8 cellular contexts compared by ENCODE assay signal in genomic region chr13:74134777-74135305, GRCh38. TPM values are rescaled to one million over a fixed set of nuclear protein-coding genes. Genes with fewer than 3 reads are reported as not detected.
A peak's percentile ranks its signal among the peaks of the same experiment; 100 is the strongest.
DNase-seq lines count a peak whose midpoint lies in the region; ATAC-seq lines count a peak whose summit lies in the region.

No MANE protein-coding gene starts in this region.

- CTCF ChIA-PET in CD4-positive, alpha-beta memory T cell (lab: Charles Lee; ENCODE audit: partially characterized antibody): interaction anchor here (1.3 to 17.2 kb wide), 3 partner anchors 94 to 152 kb away, joined by 3 to 204 read pairs (median 3); no protein-coding TSS in a partner anchor

- POLR2A ChIA-PET in CD4-positive, alpha-beta memory T cell (lab: Charles Lee; ENCODE audit: partially characterized antibody): interaction anchor here (1.0 to 11.3 kb wide), 27 partner anchors 14 to 419 kb away, joined by 3 to 265 read pairs (median 8); no protein-coding TSS in a partner anchor

- H3K4me1 Mint-ChIP-seq in CD4-positive, alpha-beta memory T cell: peaks cover 13 to 38% (median 19%) of the 10 kb centered on the region in 4 donors

- peaks cover 30% of the 10 kb centered on the region for H3K4me1 ChIP-seq in CD4-positive, alpha-beta memory T cell (ENCODE audit: insufficient read depth, low read length)
- peaks cover 28% of the 10 kb centered on the region for H3K4me1 ChIP-seq in adipocyte (ENCODE audit: control insufficient read depth, insufficient read depth, low read length)

- intact Hi-C loops in CD4-positive, alpha-beta memory T cell (cut with micrococcal nuclease): loop anchor here (1.0 to 10.0 kb wide), 9 partner anchors 56 to 1410 kb away; partner anchors contain the start of genes BORA and MZT1

- no peaks in the 10 kb centered on the region for H3K27me3 ChIP-seq in CD4-positive, alpha-beta memory T cell (ENCODE audit: insufficient read depth, low read length)
- H3K27me3 ChIP-seq in adipocyte (replicated peaks; ENCODE audit: control insufficient read depth, insufficient read depth, low read length): no peaks in the 10 kb centered on the region

- H3K27me3 Mint-ChIP-seq in CD4-positive, alpha-beta memory T cell: peaks cover 1 to 3% of the 10 kb centered on the region in 2 donors

- H3K4me3 Mint-ChIP-seq in CD4-positive, alpha-beta memory T cell: peak overlapping the region; percentile 73 to 90 (median 80)

- H3K9ac ChIP-seq in SK-N-MC (ENCODE audit: insufficient read length): peak overlapping the region; percentile 78
- peak overlapping the region; percentile 85 for H3K9ac ChIP-seq in adipocyte (ENCODE audit: low read length)

- H3K9me3 Mint-ChIP-seq in CD4-positive, alpha-beta memory T cell: peaks cover 0 to 9% (median 0%) of the 10 kb centered on the region in 8 donors

- peaks cover 3 to 21% of the 10 kb centered on the region in 2 donors for H3K36me3 Mint-ChIP-seq in CD4-positive, alpha-beta memory T cell

- DNase-seq in CD4-positive, alpha-beta memory T cell: peak; percentile 72 to 82 (median 73)
- DNase-seq in SK-N-MC (ENCODE audit: low read depth, low spot score) (no peak), adipocyte (ENCODE audit: low read depth) (peak; percentile 74), NCI-H446 treated with DMSO at 0.1 percent for 48 hours (lab: John Stamatoyannopoulos, UW) (no peak)
- peak; percentile 50 to 57 for DNase-seq in stimulated activated CD4-positive, alpha-beta T cell treated with anti-CD3 and anti-CD28 coated beads, Interleukin-12 subunit alpha, Interleukin-12 subunit beta, amount 100 ng/mL, for 24 hours (ENCODE audit: low read depth in 2 of 2)

- H3K36me3 ChIP-seq in CD4-positive, alpha-beta memory T cell (ENCODE audit: insufficient read depth, low read length): no peaks in the 10 kb centered on the region
- H3K36me3 ChIP-seq in SK-N-MC (ENCODE audit: insufficient read depth, low read length) (no peaks in the 10 kb centered on the region), adipocyte (ENCODE audit: control insufficient read depth, insufficient read depth, low read length, severe bottlenecking) (no peaks in the 10 kb centered on the region)

- peak overlapping the region; percentile 94 for H3K27ac ChIP-seq in CD4-positive, alpha-beta memory T cell (ENCODE audit: low read depth, low read length)
- H3K27ac ChIP-seq in SK-N-MC: no peak overlapping the region

- ATAC-seq in GM19455 (IDR thresholded peaks at IDR 0.05; ENCODE audit: unreplicated experiment): peak; percentile 26
- peak; percentile 9 for ATAC-seq in HG03558 (IDR thresholded peaks at IDR 0.05; ENCODE audit: extremely low read depth, unreplicated experiment)

- no peaks in the 10 kb centered on the region for H3K9me3 ChIP-seq in CD4-positive, alpha-beta memory T cell (ENCODE audit: control insufficient read depth in 1 of 2, low read length in 2 of 2)
- H3K9me3 ChIP-seq in SK-N-MC (ENCODE audit: low read depth, low read length) (no peaks in the 10 kb centered on the region), adipocyte (ENCODE audit: control insufficient read depth, low read length) (no peaks in the 10 kb centered on the region)

- peak overlapping the region; percentile 61 to 99 (median 85) for H3K27ac Mint-ChIP-seq in CD4-positive, alpha-beta memory T cell

- H3K4me3 ChIP-seq in CD4-positive, alpha-beta memory T cell (ENCODE audit: low read length in 2 of 2): peak overlapping the region in 1 of 2 donors; percentile 86
- H3K4me3 ChIP-seq in SK-N-MC: peak overlapping the region; percentile 94
- H3K4me3 ChIP-seq in adipocyte (ENCODE audit: low read length): peak overlapping the region; percentile 96
- peak overlapping the region; percentile 79 for H3K4me3 ChIP-seq in iPS-11a (ENCODE audit: low read depth, low read length)

RNA-seq across cellular contexts. Expression of gene KLF12, which starts 0.6 kb away (rescaled TPM):
- total RNA-seq in CD4-positive, alpha-beta memory T cell: 10 to 100 TPM; 90.4 to 95.4 TPM
- polyA plus RNA-seq in CD4-positive, alpha-beta memory T cell: 10 to 100 TPM; 22.9 to 34.7 TPM

Comparison
In these comparisons a context has a peak if more than half of its experiments do, and no peak if none do; other contexts are left out.
1. DNase-seq: peak in CD4-positive, alpha-beta memory T cell (5 of 5), adipocyte (single experiment) and stimulated activated CD4-positive, alpha-beta T cell treated with anti-CD3 and anti-CD28 coated beads, Interleukin-12 subunit alpha, Interleukin-12 subunit beta, amount 100 ng/mL, for 24 hours (2 of 2); none in SK-N-MC (single experiment) and NCI-H446 treated with DMSO at 0.1 percent for 48 hours (single experiment).